28 cellular contexts compared by ENCODE assay signal in genomic region chr14:21053184-21054122, GRCh38. TPM values are rescaled to one million over a fixed set of nuclear protein-coding genes. Genes with fewer than 3 reads are reported as not detected.
"Had no signal": no experiment of that assay in that cellular context is flagged by ENCODE, and none has a peak within 500 bp of the region (broad histone marks: within the 10 kb centered on the region; RNA-seq: fewer than 3 reads in every experiment).

No MANE protein-coding gene starts in this region.

- H3K36me3 Mint-ChIP-seq: activated CD4-positive, alpha-beta memory T cell treated with anti-CD3 and anti-CD28 coated beads for 36 hours; activated naive CD8-positive, alpha-beta T cell; IgD-negative memory B cell; WTC11 had no signal

- H3K36me3 ChIP-seq: MG63, Peyer's patch, SJCRH30 had no signal

- H3K27ac ChIP-seq: KMS-11, RWPE1, SJCRH30 had no signal

- H3K27ac Mint-ChIP-seq: activated CD4-positive, alpha-beta memory T cell treated with anti-CD3 and anti-CD28 coated beads for 36 hours; activated CD4-positive, alpha-beta T cell treated with anti-CD3 and anti-CD28 coated beads, Interleukin-2, amount 10 ng/mL, durations not matched to agents 7 days and 5 days; activated naive CD4-positive, alpha-beta T cell treated with anti-CD3 and anti-CD28 coated beads for 36 hours; activated naive CD8-positive, alpha-beta T cell; WTC11 had no signal

- H3K4me1 Mint-ChIP-seq: IgD-negative memory B cell had no signal

- H3K4me3 Mint-ChIP-seq: activated CD4-positive, alpha-beta memory T cell treated with anti-CD3 and anti-CD28 coated beads for 36 hours; activated CD4-positive, alpha-beta T cell treated with anti-CD3 and anti-CD28 coated beads, Interleukin-2, amount 10 ng/mL, durations not matched to agents 7 days and 5 days; activated naive CD4-positive, alpha-beta T cell treated with anti-CD3 and anti-CD28 coated beads for 36 hours; activated naive CD8-positive, alpha-beta T cell; activated T-cell treated with anti-CD3 and anti-CD28 coated beads, Interleukin-2, amount 50 U/mL, for 4 hours; IgD-negative memory B cell; WTC11 had no signal

- H3K9me3 Mint-ChIP-seq: activated CD4-positive, alpha-beta memory T cell treated with anti-CD3 and anti-CD28 coated beads for 36 hours; activated CD4-positive, alpha-beta T cell treated with anti-CD3 and anti-CD28 coated beads, Interleukin-2, amount 10 ng/mL, durations not matched to agents 7 days and 5 days; activated naive CD4-positive, alpha-beta T cell treated with anti-CD3 and anti-CD28 coated beads for 36 hours; activated T-cell treated with anti-CD3 and anti-CD28 coated beads, Interleukin-2, amount 50 U/mL, for 4 hours; IgD-negative memory B cell; WTC11 had no signal

- H3K4me1 ChIP-seq: Peyer's patch, SJCRH30 had no signal

- H3K4me3 ChIP-seq: MG63, Peyer's patch, SJCRH30 had no signal

- DNase-seq: activated CD4-positive, alpha-beta memory T cell treated with anti-CD3 and anti-CD28 coated beads for 36 hours; activated CD4-positive, alpha-beta T cell treated with anti-CD3 and anti-CD28 coated beads, Interleukin-2, amount 10 ng/mL, durations not matched to agents 7 days and 5 days; activated CD8-positive, alpha-beta memory T cell treated with anti-CD3 and anti-CD28 coated beads for 24 hours; activated gamma-delta T cell; activated naive CD4-positive, alpha-beta T cell treated with anti-CD3 and anti-CD28 coated beads for 36 hours; activated T-cell treated with anti-CD3 and anti-CD28 coated beads, Interleukin-2, amount 50 U/mL, for 4 hours; MG63; MV-4-11; NCI-H1092 treated with DMSO at 0.1 percent for 48 hours; NCI-H1417 treated with DMSO at 0.1 percent for 48 hours; NCI-H1694; NCI-H2029 treated with DMSO at 0.1 percent for 48 hours; NCI-H2227 treated with DMSO at 0.1 percent for 48 hours; NCI-H446 treated with DMSO at 0.1 percent for 48 hours; NCI-H526 treated with DMSO at 0.1 percent for 48 hours; NCI-H82; Peyer's patch; Right ventricle myocardium superior; SJCRH30; SK-N-SH; SW 1271 had no signal

- H3K27me3 ChIP-seq: MG63, Peyer's patch had no signal

- H3K9me3 ChIP-seq: MG63, Peyer's patch, SJCRH30, SK-N-SH had no signal

RNA-seq across cellular contexts. Expression of gene RNASE8, which starts 4.2 kb away (rescaled TPM):
- total RNA-seq: activated CD4-positive, alpha-beta memory T cell treated with anti-CD3 and anti-CD28 coated beads for 36 hours; activated CD4-positive, alpha-beta T cell treated with anti-CD3 and anti-CD28 coated beads, Interleukin-2, amount 10 ng/mL, durations not matched to agents 7 days and 5 days; activated naive CD4-positive, alpha-beta T cell treated with anti-CD3 and anti-CD28 coated beads for 36 hours; activated T-cell treated with anti-CD3 and anti-CD28 coated beads, Interleukin-2, amount 50 U/mL, for 4 hours; cardiac septum; Peyer's patch; Right ventricle myocardium superior; SJCRH30; T-helper 1 cell treated with Interleukin-12 subunit alpha and Interleukin-12 subunit beta and Interleukin-4 antibody, amounts not matched to agents 30 ng/mL and 1 ng/mL, for 36 hours; WTC11 had no signal
- polyA plus RNA-seq: IgD-negative memory B cell, SK-N-SH had no signal

RNA-seq across cellular contexts. Expression of gene RNASE7, which starts 11.3 kb away (rescaled TPM):
- total RNA-seq: activated CD4-positive, alpha-beta memory T cell treated with anti-CD3 and anti-CD28 coated beads for 36 hours; activated CD4-positive, alpha-beta T cell treated with anti-CD3 and anti-CD28 coated beads, Interleukin-2, amount 10 ng/mL, durations not matched to agents 7 days and 5 days; activated naive CD4-positive, alpha-beta T cell treated with anti-CD3 and anti-CD28 coated beads for 36 hours; activated T-cell treated with anti-CD3 and anti-CD28 coated beads, Interleukin-2, amount 50 U/mL, for 4 hours; cardiac septum; Peyer's patch; Right ventricle myocardium superior; SJCRH30; T-helper 1 cell treated with Interleukin-12 subunit alpha and Interleukin-12 subunit beta and Interleukin-4 antibody, amounts not matched to agents 30 ng/mL and 1 ng/mL, for 36 hours; WTC11 had no signal
- polyA plus RNA-seq: IgD-negative memory B cell, SK-N-SH had no signal

RNA-seq across cellular contexts. Expression of gene ARHGEF40, which starts 16.7 kb away (rescaled TPM):
- total RNA-seq: activated naive CD4-positive, alpha-beta T cell treated with anti-CD3 and anti-CD28 coated beads for 36 hours; T-helper 1 cell treated with Interleukin-12 subunit alpha and Interleukin-12 subunit beta and Interleukin-4 antibody, amounts not matched to agents 30 ng/mL and 1 ng/mL, for 36 hours had no signal
- polyA plus RNA-seq: IgD-negative memory B cell had no signal

RNA-seq across cellular contexts. Expression of gene RNASE13, which starts 18.8 kb away (rescaled TPM):
- total RNA-seq: activated CD4-positive, alpha-beta memory T cell treated with anti-CD3 and anti-CD28 coated beads for 36 hours; activated CD4-positive, alpha-beta T cell treated with anti-CD3 and anti-CD28 coated beads, Interleukin-2, amount 10 ng/mL, durations not matched to agents 7 days and 5 days; activated naive CD4-positive, alpha-beta T cell treated with anti-CD3 and anti-CD28 coated beads for 36 hours; activated T-cell treated with anti-CD3 and anti-CD28 coated beads, Interleukin-2, amount 50 U/mL, for 4 hours; cardiac septum; Peyer's patch; Right ventricle myocardium superior; SJCRH30; T-helper 1 cell treated with Interleukin-12 subunit alpha and Interleukin-12 subunit beta and Interleukin-4 antibody, amounts not matched to agents 30 ng/mL and 1 ng/mL, for 36 hours; WTC11 had no signal
- polyA plus RNA-seq: IgD-negative memory B cell, SK-N-SH had no signal

RNA-seq across cellular contexts. Expression of gene TPPP2, which starts 23.4 kb away (rescaled TPM):
- total RNA-seq: activated CD4-positive, alpha-beta memory T cell treated with anti-CD3 and anti-CD28 coated beads for 36 hours; activated CD4-positive, alpha-beta T cell treated with anti-CD3 and anti-CD28 coated beads, Interleukin-2, amount 10 ng/mL, durations not matched to agents 7 days and 5 days; activated naive CD4-positive, alpha-beta T cell treated with anti-CD3 and anti-CD28 coated beads for 36 hours; activated T-cell treated with anti-CD3 and anti-CD28 coated beads, Interleukin-2, amount 50 U/mL, for 4 hours; Peyer's patch; SJCRH30; T-helper 1 cell treated with Interleukin-12 subunit alpha and Interleukin-12 subunit beta and Interleukin-4 antibody, amounts not matched to agents 30 ng/mL and 1 ng/mL, for 36 hours had no signal
- polyA plus RNA-seq: IgD-negative memory B cell, SK-N-SH had no signal
